ENCODE assay signal across 8 cellular contexts in the genomic region with DNA sequence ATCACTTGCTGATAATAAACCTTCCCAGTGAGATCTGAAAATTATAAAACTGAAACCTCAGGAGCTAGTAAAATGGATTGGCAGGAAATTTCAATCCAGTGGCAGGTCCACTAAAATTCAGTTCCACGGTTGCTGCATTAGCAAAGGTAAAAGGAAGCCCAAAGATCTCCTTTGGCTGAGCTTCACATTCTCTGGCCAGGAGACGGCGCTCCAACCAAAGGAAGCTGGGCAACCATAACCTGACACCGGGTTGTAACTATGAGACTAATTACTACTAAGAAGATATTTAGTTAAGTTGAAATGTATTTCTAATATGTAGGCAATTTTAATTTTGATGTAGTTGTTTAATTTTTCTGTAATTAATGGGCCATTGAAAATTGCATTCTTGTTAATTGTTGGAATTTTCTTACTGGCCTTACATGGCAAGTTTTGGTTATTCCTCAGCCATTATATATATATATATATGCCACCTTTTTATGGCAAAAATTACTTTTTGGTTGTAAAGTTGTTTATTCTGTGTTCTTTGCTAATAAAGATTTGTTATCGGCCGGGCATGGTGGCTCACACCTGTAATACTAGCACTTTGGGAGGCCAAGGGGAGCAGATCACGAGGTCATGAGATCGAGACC. TPM values are rescaled to one million over a fixed set of nuclear protein-coding genes. Genes with fewer than 3 reads are reported as not detected.
DNase-seq lines count a peak whose midpoint lies in the region; ATAC-seq and TF ChIP-seq lines count a peak whose summit lies in the region.

No MANE protein-coding gene starts in this region.

- H3K4me3 Mint-ChIP-seq in activated T-cell treated with anti-CD3 and anti-CD28 coated beads, Interleukin-2, amount 50 U/mL, for 72 hours, result no peak overlapping the region
- H3K4me3 Mint-ChIP-seq in immature natural killer cell, result no peak overlapping the region

- no peak overlapping the region for H3K27ac Mint-ChIP-seq in activated T-cell treated with anti-CD3 and anti-CD28 coated beads, Interleukin-2, amount 50 U/mL, for 72 hours
- no peak overlapping the region for H3K27ac Mint-ChIP-seq in immature natural killer cell

- H3K9me3 Mint-ChIP-seq in activated T-cell treated with anti-CD3 and anti-CD28 coated beads, Interleukin-2, amount 50 U/mL, for 72 hours, result no peaks in the 10 kb centered on the region
- no peaks in the 10 kb centered on the region for H3K9me3 Mint-ChIP-seq in immature natural killer cell

- peaks cover 33% of the 10 kb centered on the region for H3K4me1 Mint-ChIP-seq in activated T-cell treated with anti-CD3 and anti-CD28 coated beads, Interleukin-2, amount 50 U/mL, for 72 hours (ENCODE audit: low read depth)
- no peaks in the 10 kb centered on the region for H3K4me1 Mint-ChIP-seq in immature natural killer cell

- POLR2A ChIA-PET in AG04450 (lab: Yijun Ruan, JAX), result no interaction called here

- H3K4me3 ChIP-seq in AG04450 (ENCODE audit: low read depth, low read length) (no peak overlapping the region), prostate gland (no peak overlapping the region)

- H3K27ac ChIP-seq in AG04450 (ENCODE audit: low read depth, low read length) (no peak overlapping the region), prostate gland (no peak overlapping the region)

- CTCF ChIA-PET in AG04450 (lab: Charles Lee), result interaction anchor here (0.6 to 6.6 kb wide), 12 partner anchors 11 to 270 kb away, joined by 3 to 159 read pairs (median 3); no protein-coding TSS in a partner anchor

- intact Hi-C loops in prostate gland (cut with DNase I), result loop anchor here (10.0 kb wide), 1 partner anchor 72 kb away; no protein-coding TSS in a partner anchor

- no peaks in the 10 kb centered on the region for H3K4me1 ChIP-seq in prostate gland (replicated peaks)

- H3K36me3 Mint-ChIP-seq in activated T-cell treated with anti-CD3 and anti-CD28 coated beads, Interleukin-2, amount 50 U/mL, for 72 hours (ENCODE audit: insufficient read depth in 2 of 2), result peaks cover 0 to 3% of the 10 kb centered on the region in 2 donors
- H3K36me3 Mint-ChIP-seq in immature natural killer cell, result no peaks in the 10 kb centered on the region

- H3K27me3 ChIP-seq in AG04450 (ENCODE audit: control insufficient read depth, insufficient read depth, low read length) (no peaks in the 10 kb centered on the region), prostate gland (replicated peaks; ENCODE audit: insufficient read depth) (no peaks in the 10 kb centered on the region)

- no peak for ATAC-seq in activated T-cell treated with anti-CD3 and anti-CD28 coated beads, Interleukin-2, amount 50 U/mL, for 72 hours (replicated peaks in 1 of 2)

- no peaks in the 10 kb centered on the region for H3K36me3 ChIP-seq in prostate gland

- H3K9me3 ChIP-seq in AG04450 (ENCODE audit: control insufficient read depth, insufficient read depth, low read length) (no peaks in the 10 kb centered on the region), prostate gland (no peaks in the 10 kb centered on the region)

- H3K27me3 Mint-ChIP-seq in activated T-cell treated with anti-CD3 and anti-CD28 coated beads, Interleukin-2, amount 50 U/mL, for 72 hours (ENCODE audit: low read depth), result peaks cover 10% of the 10 kb centered on the region
- peaks cover 0 to 7% (median 3%) of the 10 kb centered on the region in 3 donors for H3K27me3 Mint-ChIP-seq in immature natural killer cell (ENCODE audit: low read depth in 3 of 3)

- TF ChIP-seq POLR2A in prostate gland (IDR thresholded peaks at IDR 0.05), result no peak

- TF ChIP-seq CTCF in AG04450 (IDR thresholded peaks at IDR 0.05; ENCODE audit: low read depth, low read length) (peak; percentile 80), GM12872 (IDR thresholded peaks at IDR 0.05; ENCODE audit: insufficient read depth, low read depth, low read length) (peak; percentile 84), prostate gland (IDR thresholded peaks at IDR 0.05) (peak in 2 of 4 experiments; percentile 9 to 48)

- 60% methylated on average over 8 of the region's 8 CpGs for WGBS in prostate gland

- DNase-seq in AG04450 (ENCODE audit: low read depth, low spot score) (no peak), NCI-H82 (lab: John Stamatoyannopoulos, UW) (peak; percentile 66), immature natural killer cell (peak in 2 of 3 donors; percentile 4 to 12), prostate gland (ENCODE audit: low spot score) (no peak), globus pallidus (ENCODE audit: low spot score) (no peak)
- DNase-seq in activated T-cell treated with anti-CD3 and anti-CD28 coated beads, Interleukin-2, amount 50 U/mL, for 72 hours, result peak; percentile 33 to 60
- DNase-seq in stimulated activated CD8-positive, alpha-beta memory T cell treated with anti-CD3 and anti-CD28 coated beads, Interleukin-12 subunit alpha, Interleukin-12 subunit beta, amount 100 ng/mL, for 1 hour (ENCODE audit: low read depth), result peak; percentile 2

RNA-seq across cellular contexts. Expression of a gene that starts 17.0 kb away (rescaled TPM):
- not detected in 2 replicates for polyA plus RNA-seq in AG04450 (2011; rRNA removed)
- not detected in 2 replicates for polyA minus RNA-seq in AG04450 (2011; rRNA and poly(A)+ RNA removed)
- not detected for total RNA-seq in activated T-cell treated with anti-CD3 and anti-CD28 coated beads, Interleukin-2, amount 50 U/mL, for 72 hours
- not detected for polyA plus RNA-seq in immature natural killer cell
- total RNA-seq in prostate gland, result not detected

RNA-seq across cellular contexts. Expression of a gene that starts 27.4 kb away (rescaled TPM):
- polyA plus RNA-seq in AG04450 (2011; rRNA removed) (not detected in 2 replicates), immature natural killer cell (not detected)
- not detected in 2 replicates for polyA minus RNA-seq in AG04450 (2011; rRNA and poly(A)+ RNA removed)
- not detected for total RNA-seq in activated T-cell treated with anti-CD3 and anti-CD28 coated beads, Interleukin-2, amount 50 U/mL, for 72 hours
- 1 to 10 TPM in 1 of 2 donors, not detected in 1; 1.6 TPM for total RNA-seq in prostate gland

Comparison
In these comparisons a context has a peak if more than half of its experiments do, and no peak if none do; other contexts are left out.
1. DNase-seq: peak in NCI-H82 (single experiment), activated T-cell treated with anti-CD3 and anti-CD28 coated beads, Interleukin-2, amount 50 U/mL, for 72 hours (2 of 2), immature natural killer cell (2 of 3) and stimulated activated CD8-positive, alpha-beta memory T cell treated with anti-CD3 and anti-CD28 coated beads, Interleukin-12 subunit alpha, Interleukin-12 subunit beta, amount 100 ng/mL, for 1 hour (single experiment); none in AG04450 (single experiment), prostate gland (single experiment) and globus pallidus (single experiment).